10 cellular contexts compared by ENCODE assay signal in the genomic region with DNA sequence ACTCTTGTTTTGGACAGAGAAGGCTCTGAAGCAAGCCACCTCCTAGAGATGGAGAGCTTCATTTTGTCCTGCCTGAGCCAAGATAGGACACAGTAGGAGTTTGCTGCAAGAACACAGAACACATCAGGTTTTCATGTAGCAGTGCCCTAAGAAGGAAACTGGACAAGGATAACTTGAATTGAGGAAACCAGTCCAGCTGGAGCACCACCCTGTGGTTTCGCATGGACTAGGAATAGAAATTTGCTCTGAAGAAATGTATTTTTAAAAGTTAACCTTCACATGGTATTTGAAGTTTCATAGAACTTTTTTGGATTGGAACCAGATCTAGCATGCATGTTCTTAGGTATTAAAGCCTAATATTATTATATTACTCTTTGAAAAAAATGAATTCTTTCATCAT.
DNase-seq lines count a peak whose midpoint lies in the region; ATAC-seq and TF ChIP-seq lines count a peak whose summit lies in the region.
"Had no signal": no experiment of that assay in that cellular context is flagged by ENCODE, and none has a peak within 500 bp of the region (broad histone marks: within the 10 kb centered on the region; RNA-seq: fewer than 3 reads in every experiment).

No MANE protein-coding gene starts in this region.

- peak in 2 of 3 experiments; percentile 32 to 42 for TF ChIP-seq CTCF in nephron (IDR thresholded peaks at IDR 0.05; ENCODE audit: unreplicated experiment in 3 of 3)

- peaks cover 54% of the 10 kb centered on the region for H3K4me1 Mint-ChIP-seq in nephron
- H3K4me1 Mint-ChIP-seq in naive thymus-derived CD8-positive, alpha-beta T cell = no peaks in the 10 kb centered on the region
- H3K4me1 Mint-ChIP-seq: B cell had no signal

- no peak overlapping the region for H3K4me3 Mint-ChIP-seq in nephron
- H3K4me3 Mint-ChIP-seq in naive thymus-derived CD8-positive, alpha-beta T cell = no peak overlapping the region
- H3K4me3 Mint-ChIP-seq: B cell had no signal

- POLR2A ChIA-PET in naive thymus-derived CD8-positive, alpha-beta T cell (lab: Charles Lee) = no interaction called here

- peak overlapping the region in 1 of 3 experiments; percentile 79 for H3K27ac Mint-ChIP-seq in nephron
- H3K27ac Mint-ChIP-seq in naive thymus-derived CD8-positive, alpha-beta T cell = no peak overlapping the region
- H3K27ac Mint-ChIP-seq: B cell had no signal

- intact Hi-C loops in Right ventricle myocardium inferior (cut with DNase I) (no loop called here), cardiac septum (cut with DNase I) (loop anchor here (2.0 to 10.0 kb wide), 3 partner anchors 55 to 308 kb away; a partner anchor contains a TSS)

- ATAC-seq in Right ventricle myocardium inferior (peak; percentile 65), esophagus mucosa (no peak)
- ATAC-seq in naive thymus-derived CD8-positive, alpha-beta T cell = no peak

- H3K36me3 Mint-ChIP-seq in nephron (ENCODE audit: low read depth) = no peaks in the 10 kb centered on the region
- H3K36me3 Mint-ChIP-seq in naive thymus-derived CD8-positive, alpha-beta T cell = no peaks in the 10 kb centered on the region

- no peak for DNase-seq in Right ventricle myocardium inferior (ENCODE audit: missing footprints)
- no peak for DNase-seq in cardiac septum (ENCODE audit: low spot score)
- DNase-seq in fibroblast of gingiva (ENCODE audit: low read depth) = peak; percentile 34
- DNase-seq in OCI-M2 (lab: John Stamatoyannopoulos, UW; ENCODE audit: unreplicated experiment) = no peak
- no peak for DNase-seq in T-helper 2 cell
- DNase-seq in naive thymus-derived CD8-positive, alpha-beta T cell = no peak
- DNase-seq: retina had no signal

- H3K9me3 Mint-ChIP-seq in nephron = no peaks in the 10 kb centered on the region
- no peaks in the 10 kb centered on the region for H3K9me3 Mint-ChIP-seq in naive thymus-derived CD8-positive, alpha-beta T cell

- H3K27me3 Mint-ChIP-seq in nephron (ENCODE audit: low read depth) = no peaks in the 10 kb centered on the region
- peaks cover 2 to 8% (median 7%) of the 10 kb centered on the region in 5 donors for H3K27me3 Mint-ChIP-seq in naive thymus-derived CD8-positive, alpha-beta T cell
